ENCODE assay signal across 15 cellular contexts in genomic region chrX:148658115-148658725, GRCh38.
"Had no signal": no experiment of that assay in that cellular context is flagged by ENCODE, and none has a peak within 500 bp of the region (broad histone marks: within the 10 kb centered on the region; RNA-seq: fewer than 3 reads in every experiment).

No MANE protein-coding gene starts in this region.

- H3K36me3 Mint-ChIP-seq: neural progenitor cell had no signal

- H3K9me3 Mint-ChIP-seq: effector memory CD8-positive, alpha-beta T cell had no signal

- H3K27me3 ChIP-seq: gastrocnemius medialis, neural progenitor cell, ovary, stomach had no signal

- H3K9ac ChIP-seq: neural progenitor cell had no signal

- H3K9me3 ChIP-seq: breast epithelium, gastrocnemius medialis, ovary, stomach had no signal

- H3K4me1 Mint-ChIP-seq: neural progenitor cell had no signal

- H3K27ac ChIP-seq: breast epithelium, gastrocnemius medialis, neural progenitor cell, ovary, stomach had no signal

- DNase-seq: activated CD4-positive, alpha-beta T cell treated with anti-CD3 and anti-CD28 coated beads, Interleukin-2, amount 50 U/mL, for 1 hour; activated CD4-positive, CD25-positive, alpha-beta regulatory T cell; activated CD8-positive, alpha-beta memory T cell treated with anti-CD3 and anti-CD28 coated beads for 24 hours; activated gamma-delta T cell treated with Interleukin-2 at 50 U/mL for 16 hours; aorta; dermis blood vessel endothelial cell; effector memory CD8-positive, alpha-beta T cell; gastrocnemius medialis; ovary; stimulated activated CD4-positive, alpha-beta T cell treated with anti-CD3 and anti-CD28 coated beads, Interleukin-12 subunit alpha, Interleukin-12 subunit beta, amount 100 ng/mL, for 4 hours; stimulated activated CD4-positive, alpha-beta T cell treated with anti-CD3 and anti-CD28 coated beads, Interleukin-2, amount 100 ng/mL, for 24 hours; stomach had no signal

- FAIRE-seq: islet of Langerhans had no signal

- H3K27ac Mint-ChIP-seq: effector memory CD8-positive, alpha-beta T cell; neural progenitor cell had no signal

- H3K4me3 Mint-ChIP-seq: effector memory CD8-positive, alpha-beta T cell; neural progenitor cell had no signal

- H2AFZ ChIP-seq: neural progenitor cell had no signal

- H3K4me2 ChIP-seq: neural progenitor cell had no signal

- H3K27me3 Mint-ChIP-seq: effector memory CD8-positive, alpha-beta T cell had no signal

- H3K36me3 ChIP-seq: breast epithelium, gastrocnemius medialis, neural progenitor cell, ovary, stomach had no signal

- H3K4me3 ChIP-seq: breast epithelium, gastrocnemius medialis, neural progenitor cell, ovary, stomach had no signal

- H3K4me1 ChIP-seq: breast epithelium, gastrocnemius medialis, neural progenitor cell, stomach had no signal
